In genomic region chr3:98613616-98614015, GRCh38 we compare ENCODE assay signal across 24 cellular contexts. TPM values are rescaled to one million over a fixed set of nuclear protein-coding genes. Genes with fewer than 3 reads are reported as not detected.
DNase-seq lines count a peak whose midpoint lies in the region; ATAC-seq and TF ChIP-seq lines count a peak whose summit lies in the region.
"Had no signal": no experiment of that assay in that cellular context is flagged by ENCODE, and none has a peak within 500 bp of the region (broad histone marks: within the 10 kb centered on the region; RNA-seq: fewer than 3 reads in every experiment).

No MANE protein-coding gene starts in this region.

- DNase-seq in GM12865 (ENCODE audit: low read depth) (peak; percentile 82), NCI-H226 (peak; percentile 45), cardiac fibroblast (ENCODE audit: low read depth in 2 of 2) (peak; percentile 18 to 35), non-pigmented ciliary epithelial cell (ENCODE audit: low read depth) (peak; percentile 31)
- no peak for DNase-seq in stimulated activated CD4-positive, alpha-beta T cell treated with anti-CD3 and anti-CD28 coated beads, Interleukin-15, amount 100 ng/mL, for 24 hours
- no peak for DNase-seq in activated CD4-positive, alpha-beta T cell treated with anti-CD3 and anti-CD28 coated beads for 1 hour
- no peak for DNase-seq in activated CD4-positive, alpha-beta T cell treated with anti-CD3 and anti-CD28 coated beads, Interleukin-2, amount 10 ng/mL, durations not matched to agents 24 days and 14 days
- DNase-seq: activated B cell treated with CpG ODN at 0.5 μM for 24 hours; activated CD4-positive, alpha-beta memory T cell treated with anti-CD3 and anti-CD28 coated beads, Interleukin-2, amount 10 ng/mL, durations not matched to agents 7 days and 5 days; activated naive CD4-positive, alpha-beta T cell; activated T-cell treated with anti-CD3 and anti-CD28 coated beads, Interleukin-2, amount 50 U/mL, for 1 hour; CD8-positive, alpha-beta memory T cell; DMS79; effector memory CD4-positive, alpha-beta T cell; NCI-H187; NCI-H446 treated with DMSO at 0.1 percent for 48 hours; stimulated activated CD4-positive, alpha-beta T cell treated with anti-CD3 and anti-CD28 coated beads, Interleukin-4, amount 100 ng/mL, for 24 hours had no signal

- peaks cover 23% of the 10 kb centered on the region for H3K27me3 Mint-ChIP-seq in activated CD4-positive, alpha-beta T cell treated with anti-CD3 and anti-CD28 coated beads, Interleukin-2, amount 10 ng/mL, durations not matched to agents 24 days and 14 days
- H3K27me3 Mint-ChIP-seq: stimulated activated naive CD8-positive, alpha-beta T cell treated with anti-CD3 and anti-CD28 coated beads, Interleukin-15, Interleukin-2, amounts not matched to agents 100 ng/mL and 50 ng/mL, for 24 hours had no signal

- H3K4me3 ChIP-seq in GM12865 (ENCODE audit: low read depth, low read length) (no peak overlapping the region), cardiac fibroblast (replicated peaks in 1 of 2; ENCODE audit: low read depth in 2 of 2, low read length in 2 of 2) (no peak overlapping the region)
- H3K4me3 ChIP-seq: esophagus muscularis mucosa, transverse colon had no signal

- intact Hi-C loops in activated CD4-positive, alpha-beta T cell treated with anti-CD3 and anti-CD28 coated beads, Interleukin-2, amount 10 ng/mL, durations not matched to agents 24 days and 14 days (cut with micrococcal nuclease): no loop called here

- no peak overlapping the region for H3K27ac Mint-ChIP-seq in activated CD4-positive, alpha-beta T cell treated with anti-CD3 and anti-CD28 coated beads, Interleukin-2, amount 10 ng/mL, durations not matched to agents 24 days and 14 days
- H3K27ac Mint-ChIP-seq: activated B cell treated with CpG ODN at 0.5 μM for 24 hours; activated CD4-positive, alpha-beta memory T cell treated with anti-CD3 and anti-CD28 coated beads, Interleukin-2, amount 10 ng/mL, durations not matched to agents 7 days and 5 days; CD8-positive, alpha-beta memory T cell; stimulated activated naive CD8-positive, alpha-beta T cell treated with anti-CD3 and anti-CD28 coated beads, Interleukin-15, Interleukin-2, amounts not matched to agents 100 ng/mL and 50 ng/mL, for 24 hours; T-helper 2 cell treated with Interferon-gamma antibody and Interleukin-4, amounts not matched to agents 5 μg/mL and 100 μg/mL, for 36 hours had no signal

- H3K4me3 Mint-ChIP-seq in activated CD4-positive, alpha-beta T cell treated with anti-CD3 and anti-CD28 coated beads, Interleukin-2, amount 10 ng/mL, durations not matched to agents 24 days and 14 days: no peak overlapping the region
- H3K4me3 Mint-ChIP-seq: activated B cell treated with CpG ODN at 0.5 μM for 24 hours; activated CD4-positive, alpha-beta memory T cell treated with anti-CD3 and anti-CD28 coated beads, Interleukin-2, amount 10 ng/mL, durations not matched to agents 7 days and 5 days; CD8-positive, alpha-beta memory T cell; neural crest cell; stimulated activated naive CD8-positive, alpha-beta T cell treated with anti-CD3 and anti-CD28 coated beads, Interleukin-15, Interleukin-2, amounts not matched to agents 100 ng/mL and 50 ng/mL, for 24 hours; T-helper 2 cell treated with Interferon-gamma antibody and Interleukin-4, amounts not matched to agents 5 μg/mL and 100 μg/mL, for 36 hours had no signal

- no peak for ATAC-seq in GM21529 (IDR thresholded peaks at IDR 0.05; ENCODE audit: unreplicated experiment)
- ATAC-seq: SK-N-SH treated with all-trans-retinoic acid at 6 μM for 48 hours had no signal

- H3K9me3 Mint-ChIP-seq in activated CD4-positive, alpha-beta T cell treated with anti-CD3 and anti-CD28 coated beads, Interleukin-2, amount 10 ng/mL, durations not matched to agents 24 days and 14 days: no peaks in the 10 kb centered on the region
- H3K9me3 Mint-ChIP-seq: activated CD4-positive, alpha-beta memory T cell treated with anti-CD3 and anti-CD28 coated beads, Interleukin-2, amount 10 ng/mL, durations not matched to agents 7 days and 5 days; neural crest cell; T-helper 2 cell treated with Interferon-gamma antibody and Interleukin-4, amounts not matched to agents 5 μg/mL and 100 μg/mL, for 36 hours had no signal

- H3K4me1 Mint-ChIP-seq in activated CD4-positive, alpha-beta T cell treated with anti-CD3 and anti-CD28 coated beads, Interleukin-2, amount 10 ng/mL, durations not matched to agents 24 days and 14 days: no peaks in the 10 kb centered on the region
- H3K4me1 Mint-ChIP-seq: activated B cell treated with CpG ODN at 0.5 μM for 24 hours; activated CD4-positive, alpha-beta memory T cell treated with anti-CD3 and anti-CD28 coated beads, Interleukin-2, amount 10 ng/mL, durations not matched to agents 7 days and 5 days; CD8-positive, alpha-beta memory T cell had no signal

- TF ChIP-seq CTCF in GM12865 (IDR thresholded peaks at IDR 0.05; ENCODE audit: insufficient read depth, low read depth, low read length, missing control alignments) (no peak), cardiac fibroblast (IDR thresholded peaks at IDR 0.05; ENCODE audit: low read depth, low read length) (no peak)

- H3K36me3 Mint-ChIP-seq in activated CD4-positive, alpha-beta T cell treated with anti-CD3 and anti-CD28 coated beads, Interleukin-2, amount 10 ng/mL, durations not matched to agents 24 days and 14 days (ENCODE audit: low read depth): no peaks in the 10 kb centered on the region

RNA-seq across cellular contexts. Expression of gene CPOX, which starts 20.2 kb away (rescaled TPM):
- total RNA-seq in activated CD4-positive, alpha-beta T cell treated with anti-CD3 and anti-CD28 coated beads, Interleukin-2, amount 10 ng/mL, durations not matched to agents 24 days and 14 days: 46.4 and 46.6 TPM in 2 replicates

Comparison
In these comparisons a context has a peak if more than half of its experiments do, and no peak if none do; other contexts are left out.
1. DNase-seq: peak in GM12865 (single experiment), NCI-H226 (single experiment), cardiac fibroblast (2 of 2) and non-pigmented ciliary epithelial cell (single experiment); none in stimulated activated CD4-positive, alpha-beta T cell treated with anti-CD3 and anti-CD28 coated beads, Interleukin-15, amount 100 ng/mL, for 24 hours (single experiment), activated CD4-positive, alpha-beta T cell treated with anti-CD3 and anti-CD28 coated beads for 1 hour (single experiment) and activated CD4-positive, alpha-beta T cell treated with anti-CD3 and anti-CD28 coated beads, Interleukin-2, amount 10 ng/mL, durations not matched to agents 24 days and 14 days (single experiment).